In the genomic region with DNA sequence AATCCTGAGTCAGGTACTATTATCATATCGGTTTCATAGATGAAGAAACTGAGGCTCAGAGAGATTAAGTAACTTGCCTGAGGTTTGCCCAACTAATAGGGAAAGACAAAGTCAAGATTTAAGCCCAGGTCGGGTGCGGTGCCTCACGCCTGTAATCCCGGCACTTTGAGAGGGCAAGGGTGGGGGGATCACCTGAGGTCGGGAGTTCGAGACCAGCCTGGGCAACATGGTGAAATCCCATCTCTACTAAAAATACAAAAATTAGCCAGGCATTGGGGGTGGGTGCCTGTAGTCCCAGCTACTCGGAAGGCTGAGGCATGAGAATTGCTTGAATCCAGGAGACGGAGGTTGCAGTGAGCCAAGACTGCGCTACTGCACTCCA, we compare ENCODE assay signal across 16 cellular contexts. TPM values are rescaled to one million over a fixed set of nuclear protein-coding genes. Genes with fewer than 3 reads are reported as not detected.
DNase-seq lines count a peak whose midpoint lies in the region; ATAC-seq and TF ChIP-seq lines count a peak whose summit lies in the region.
"Not testable (repeated sequence)": the region's sequence is repeated elsewhere in the genome, so short reads cannot be mapped to it uniquely, and the experiment has no call there.
"Had no signal": no experiment of that assay in that cellular context is flagged by ENCODE, and none has a peak within 500 bp of the region (broad histone marks: within the 10 kb centered on the region; RNA-seq: fewer than 3 reads in every experiment).

No MANE protein-coding gene starts in this region.

- not testable (repeated sequence) for H3K9me3 ChIP-seq in adrenal gland (replicated peaks in 1 of 3); right cardiac atrium (ENCODE audit: control insufficient read depth, low read length); psoas muscle; tibial artery

- DNase-seq in HL-60 (ENCODE audit: low read depth in 1 of 2, low spot score in 1 of 2); adrenal gland; right cardiac atrium; mesothelial cell of epicardium (ENCODE audit: low spot score in 2 of 2, unreplicated experiment in 2 of 2); psoas muscle; tibial artery: not testable (repeated sequence)

- intact Hi-C loops in adrenal gland (cut with DNase I); right cardiac atrium (cut with DNase I); psoas muscle (cut with DNase I); tibial artery (cut with DNase I; ENCODE audit: low total_unique reads): not testable (repeated sequence)
- intact Hi-C loops in dendritic cell treated with granulocyte-macrophage colony-stimulating factor and Interleukin-4, amounts not matched to agents 40 ng/mL and 50 ng/mL, for 4 days (cut with micrococcal nuclease), result loop anchor here (2.0 kb wide), 2 partner anchors 15 to 31 kb away; partner anchors contain the start of genes CAPN1 and SYVN1

- ATAC-seq in right cardiac atrium, result not testable (repeated sequence)
- peak in 1 of 4 donors; percentile 17 for ATAC-seq in psoas muscle

- H3K4me1 Mint-ChIP-seq in dendritic cell treated with granulocyte-macrophage colony-stimulating factor and Interleukin-4, amounts not matched to agents 40 ng/mL and 50 ng/mL, for 4 days (ENCODE audit: low read depth), result peaks cover 40% of the 10 kb centered on the region
- peaks cover 18% of the 10 kb centered on the region for H3K4me1 Mint-ChIP-seq in mesothelial cell of epicardium

- TF ChIP-seq POLR2A in adrenal gland (IDR thresholded peaks at IDR 0.05), result not testable (repeated sequence)

- peak overlapping the region; percentile 60 for H3K4me3 Mint-ChIP-seq in dendritic cell treated with granulocyte-macrophage colony-stimulating factor and Interleukin-4, amounts not matched to agents 40 ng/mL and 50 ng/mL, for 4 days
- H3K4me3 Mint-ChIP-seq in mesothelial cell of epicardium, result peak overlapping the region; percentile 36

- H3K27ac Mint-ChIP-seq in dendritic cell treated with granulocyte-macrophage colony-stimulating factor and Interleukin-4, amounts not matched to agents 40 ng/mL and 50 ng/mL, for 4 days, result peak overlapping the region; percentile 93
- peak overlapping the region; percentile 95 for H3K27ac Mint-ChIP-seq in mesothelial cell of epicardium

- H3K27me3 Mint-ChIP-seq in dendritic cell treated with granulocyte-macrophage colony-stimulating factor and Interleukin-4, amounts not matched to agents 40 ng/mL and 50 ng/mL, for 4 days, result not testable (repeated sequence)
- peaks cover 17% of the 10 kb centered on the region for H3K27me3 Mint-ChIP-seq in mesothelial cell of epicardium (ENCODE audit: low read depth)

- not testable (repeated sequence) for TF ChIP-seq CTCF in HL-60 (IDR thresholded peaks at IDR 0.05; ENCODE audit: insufficient read depth, low read length); adrenal gland (IDR thresholded peaks at IDR 0.05); mesothelial cell of epicardium (IDR thresholded peaks at IDR 0.05; ENCODE audit: unreplicated experiment); psoas muscle (IDR thresholded peaks at IDR 0.05); tibial artery (IDR thresholded peaks at IDR 0.05)

- H3K36me3 ChIP-seq in adrenal gland (replicated peaks in 1 of 2); psoas muscle (ENCODE audit: insufficient read depth in 1 of 2, low read depth in 1 of 2); tibial artery: not testable (repeated sequence)

- not testable (repeated sequence) for H3K9me3 Mint-ChIP-seq in dendritic cell treated with granulocyte-macrophage colony-stimulating factor and Interleukin-4, amounts not matched to agents 40 ng/mL and 50 ng/mL, for 4 days; mesothelial cell of epicardium

- WGBS in adrenal gland, 4 donors, result 65 to 78% (median 71%) methylated on average over 10 of the region's 10 CpGs
- 70% methylated on average over 10 of the region's 10 CpGs for WGBS in right cardiac atrium
- 69 to 83% (median 75%) methylated on average over 10 of the region's 10 CpGs for WGBS in psoas muscle, 3 donors

- H3K36me3 Mint-ChIP-seq in dendritic cell treated with granulocyte-macrophage colony-stimulating factor and Interleukin-4, amounts not matched to agents 40 ng/mL and 50 ng/mL, for 4 days (ENCODE audit: low read depth); mesothelial cell of epicardium: not testable (repeated sequence)

- H3K27ac ChIP-seq in HL-60 (replicated peaks) (peak overlapping the region; percentile 89), adrenal gland (peak overlapping the region in 4 of 5 donors; percentile 4 to 82 (median 70)), right cardiac atrium (ENCODE audit: low read length) (peak overlapping the region; percentile 73), psoas muscle (peak overlapping the region; percentile 89), tibial artery (peak overlapping the region; percentile 54 to 58)

- not testable (repeated sequence) for H3K27me3 ChIP-seq in HL-60 (ENCODE audit: insufficient read depth, poor library complexity, severe bottlenecking); adrenal gland; right cardiac atrium (ENCODE audit: control insufficient read depth, insufficient read depth); psoas muscle (ENCODE audit: insufficient read depth in 3 of 3, low read length in 2 of 3); tibial artery

- not testable (repeated sequence) for H3K4me3 ChIP-seq in HL-60 (replicated peaks; ENCODE audit: insufficient read depth, low read length); adrenal gland; right cardiac atrium (ENCODE audit: low read length); tibial artery
- peak overlapping the region; percentile 38 for H3K4me3 ChIP-seq in psoas muscle

- H3K4me1 ChIP-seq in adrenal gland (replicated peaks in 1 of 2) (peaks cover 0 to 17% of the 10 kb centered on the region in 2 donors), psoas muscle (peaks cover 16% of the 10 kb centered on the region), tibial artery (peaks cover 0 to 16% (median 12%) of the 10 kb centered on the region in 4 donors)
- not testable (repeated sequence) for H3K4me1 ChIP-seq in right cardiac atrium (ENCODE audit: control insufficient read depth, insufficient read depth, low read length)

RNA-seq across cellular contexts. Expression of gene SYVN1, which starts 15.8 kb away (rescaled TPM):
- total RNA-seq in adrenal gland, result 100 to 1,000 TPM in 1 of 8 donors, 10 to 100 TPM in 7; 28.1 to 119 (median 64.3) TPM
- polyA plus RNA-seq in adrenal gland, result 100 to 1,000 TPM in 1 of 3 donors, 10 to 100 TPM in 2; 46.0 to 124 (median 58.5) TPM
- total RNA-seq in right cardiac atrium, result 10 to 100 TPM; 28.5 to 40.7 (median 32.8) TPM
- 17.4 TPM for polyA plus RNA-seq in right cardiac atrium
- 45.4 to 52.6 TPM (median 47.8 TPM) in 3 replicates for total RNA-seq in mesothelial cell of epicardium
- 10 to 100 TPM; 26.5 to 56.1 (median 31.7) TPM for total RNA-seq in psoas muscle
- polyA plus RNA-seq in psoas muscle, result 10 to 100 TPM; 20.2 to 33.5 (median 20.5) TPM

RNA-seq across cellular contexts. Expression of gene SPDYC, which starts 19.9 kb away (rescaled TPM):
- not detected for total RNA-seq in adrenal gland
- under 1 TPM in 1 of 3 donors, not detected in 2; 0.10 TPM for polyA plus RNA-seq in adrenal gland
- total RNA-seq in right cardiac atrium, result not detected
- polyA plus RNA-seq in right cardiac atrium, result not detected
- total RNA-seq in mesothelial cell of epicardium, result not detected in 3 replicates
- total RNA-seq in psoas muscle, result not detected
- not detected for polyA plus RNA-seq in psoas muscle
- total RNA-seq: activated CD8-positive, alpha-beta T cell treated with anti-CD3 and anti-CD28 coated beads for 36 hours; activated T-helper 17 cell treated with anti-CD3 and anti-CD28 coated beads, Interleukin-2, amount 50 U/mL, for 72 hours; CD4-positive, alpha-beta memory T cell; dermis blood vessel endothelial cell; glomerular endothelial cell; IMR-90; kidney; naive thymus-derived CD8-positive, alpha-beta T cell; ovary had no signal
- polyA plus RNA-seq: CD4-positive, alpha-beta memory T cell; IMR-90; naive thymus-derived CD8-positive, alpha-beta T cell had no signal

RNA-seq across cellular contexts. Expression of gene MRPL49, which starts 28.0 kb away (rescaled TPM):
- total RNA-seq in adrenal gland (100 to 1,000 TPM; 113 to 180 (median 135) TPM), right cardiac atrium (10 to 100 TPM; 31.1 to 37.7 (median 34.1) TPM), mesothelial cell of epicardium (41.3 to 45.3 TPM (median 43.8 TPM) in 3 replicates), psoas muscle (10 to 100 TPM; 31.4 to 36.7 (median 32.4) TPM)
- polyA plus RNA-seq in adrenal gland (100 to 1,000 TPM in 1 of 3 donors, 10 to 100 TPM in 2; 32.7 to 122 (median 33.9) TPM), right cardiac atrium (24.8 TPM), psoas muscle (10 to 100 TPM; 29.0 to 54.1 (median 45.8) TPM)

RNA-seq across cellular contexts. Expression of gene FAU, which starts 28.2 kb away (rescaled TPM):
- total RNA-seq in adrenal gland (1,000 to 10,000 TPM in 5 of 8 donors, 100 to 1,000 TPM in 3; 361 to 1,303 (median 1,029) TPM), right cardiac atrium (100 to 1,000 TPM; 658 to 797 (median 721) TPM), mesothelial cell of epicardium (710 to 765 TPM (median 760 TPM) in 3 replicates), psoas muscle (100 to 1,000 TPM; 465 to 641 (median 573) TPM)
- polyA plus RNA-seq in adrenal gland (1,000 to 10,000 TPM in 2 of 3 donors, 100 to 1,000 TPM in 1; 656 to 2,488 (median 2,066) TPM), right cardiac atrium (686 TPM), psoas muscle (100 to 1,000 TPM; 639 to 798 (median 733) TPM)

RNA-seq across cellular contexts. Expression of gene CAPN1, which starts 31.6 kb away (rescaled TPM):
- total RNA-seq in adrenal gland (100 to 1,000 TPM in 7 of 8 donors, 10 to 100 TPM in 1; 87.0 to 333 (median 146) TPM), right cardiac atrium (100 to 1,000 TPM in 2 of 4 donors, 10 to 100 TPM in 2; 95.7 to 102 (median 98.8) TPM), mesothelial cell of epicardium (176 to 196 TPM (median 192 TPM) in 3 replicates), psoas muscle (100 to 1,000 TPM in 1 of 4 donors, 10 to 100 TPM in 3; 72.4 to 105 (median 81.5) TPM)
- polyA plus RNA-seq in adrenal gland (100 to 1,000 TPM in 2 of 3 donors, 10 to 100 TPM in 1; 33.0 to 131 (median 106) TPM), right cardiac atrium (74.4 TPM), psoas muscle (10 to 100 TPM; 65.7 to 97.4 (median 86.5) TPM)
